ENCODE assay signal across 10 cellular contexts in the genomic region with DNA sequence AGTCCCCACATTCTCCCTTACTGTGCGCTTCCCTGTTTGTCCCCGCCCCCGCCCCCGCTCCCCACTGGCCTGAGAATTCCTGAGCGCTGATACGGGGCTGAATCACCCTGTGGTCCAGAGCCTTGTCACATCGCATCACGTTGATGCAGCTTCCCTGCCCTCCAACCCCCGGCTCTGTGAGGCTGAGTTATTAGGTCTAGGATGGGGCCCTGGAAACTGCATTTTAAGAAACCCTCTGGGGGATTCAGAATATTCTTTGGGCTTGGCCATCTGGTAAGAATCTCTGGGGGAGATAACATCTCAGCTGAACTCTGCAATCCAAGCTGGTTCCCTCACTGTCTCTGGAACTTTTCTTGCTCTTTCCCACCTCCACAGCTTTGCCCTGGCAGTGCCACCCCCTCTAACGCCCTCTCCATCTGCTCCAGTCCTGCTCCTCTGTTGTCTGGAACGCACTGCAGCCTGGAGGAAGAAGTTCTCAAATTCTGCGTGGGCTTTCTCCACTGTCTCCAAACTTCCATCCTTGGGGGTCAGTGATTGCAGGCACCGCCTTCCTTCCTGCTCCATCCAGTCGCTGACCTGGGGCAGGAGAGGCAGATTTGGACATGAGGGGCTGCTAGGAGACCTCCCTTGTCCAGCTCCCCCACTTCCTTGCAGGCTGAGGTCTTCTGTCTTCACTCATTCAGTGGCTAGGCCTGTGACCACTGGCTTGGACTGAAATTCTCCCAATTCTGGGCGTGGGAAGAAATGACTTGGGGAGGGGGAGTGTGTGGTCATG. TPM values are rescaled to one million over a fixed set of nuclear protein-coding genes. Genes with fewer than 3 reads are reported as not detected.
A peak's percentile ranks its signal among the peaks of the same experiment; 100 is the strongest.
DNase-seq lines count a peak whose midpoint lies in the region; ATAC-seq and TF ChIP-seq lines count a peak whose summit lies in the region.
"Had no signal": no experiment of that assay in that cellular context is flagged by ENCODE, and none has a peak within 500 bp of the region (broad histone marks: within the 10 kb centered on the region; RNA-seq: fewer than 3 reads in every experiment).

No MANE protein-coding gene starts in this region.

- peak overlapping the region; percentile 44; the same call in 1 of the 2 replicates for H3K4me3 ChIP-seq in PC-3 (ENCODE audit: low read length)
- no peak overlapping the region for H3K4me3 ChIP-seq in fibroblast of lung (replicated peaks in 1 of 4; ENCODE audit: control extremely low read depth in 1 of 4, insufficient read depth in 1 of 4, low read depth in 3 of 4, low read length in 4 of 4)
- H3K4me3 ChIP-seq in neural progenitor cell: no peak overlapping the region

- H3K9ac ChIP-seq in PC-3 (ENCODE audit: low read length) (peak overlapping the region; percentile 59), fibroblast of lung (ENCODE audit: insufficient read depth, low read length) (peak overlapping the region; percentile 58), neural progenitor cell (no peak overlapping the region)

- H3K4me3 Mint-ChIP-seq in neural progenitor cell: no peak overlapping the region
- H3K4me3 Mint-ChIP-seq: central memory CD8-positive, alpha-beta T cell had no signal

- TF ChIP-seq CTCF in PC-3 (conservative IDR thresholded peaks at IDR 0.05; ENCODE audit: low read depth, low read length) (no peak), fibroblast of lung (conservative IDR thresholded peaks at IDR 0.05 in 1 of 2, IDR thresholded peaks at IDR 0.05 in 1 of 2; ENCODE audit: low read depth in 1 of 2, low read length in 2 of 2) (no peak), neural progenitor cell (IDR thresholded peaks at IDR 0.05) (no peak)

- intact Hi-C loops in PC-3 (cut with micrococcal nuclease): loop anchor here (1.0 to 2.0 kb wide), 2 partner anchors 45 to 316 kb away; no protein-coding TSS in a partner anchor

- H3K27ac ChIP-seq in PC-3 (ENCODE audit: low read length) (peak overlapping the region; percentile 80), fibroblast of lung (ENCODE audit: insufficient read depth, low read length) (peak overlapping the region; percentile 93), neural progenitor cell (no peak overlapping the region)

- peaks cover 12% of the 10 kb centered on the region for H3K4me1 Mint-ChIP-seq in neural progenitor cell

- no peaks in the 10 kb centered on the region for H3K9me3 Mint-ChIP-seq in neural progenitor cell
- H3K9me3 Mint-ChIP-seq: central memory CD8-positive, alpha-beta T cell had no signal

- H3K27ac Mint-ChIP-seq in neural progenitor cell: no peak overlapping the region

- peak; percentile 54 for DNase-seq in COLO829 (ENCODE audit: low spot score)
- peak; percentile 93 for DNase-seq in PC-3
- DNase-seq in fibroblast of lung (ENCODE audit: low read depth in 2 of 2): peak; percentile 83 to 97
- DNase-seq in neural progenitor cell (ENCODE audit: low spot score): peak; percentile 27
- DNase-seq in foreskin melanocyte: no peak
- DNase-seq in NCI-H526 treated with DMSO at 0.1 percent for 48 hours (lab: John Stamatoyannopoulos, UW): no peak
- no peak for DNase-seq in stimulated activated naive CD4-positive, alpha-beta T cell treated with Interleukin-2 at 50 U/mL for 16 hours (lab: John Stamatoyannopoulos, UW)
- no peak for DNase-seq in GM19240 (ENCODE audit: insufficient read length, low spot score)
- DNase-seq: NCI-H1694 had no signal

- POLR2A ChIA-PET in PC-3 (lab: Charles Lee; ENCODE audit: unreplicated experiment): no interaction called here

- no peaks in the 10 kb centered on the region for H3K36me3 Mint-ChIP-seq in neural progenitor cell

- H3K36me3 ChIP-seq in PC-3 (ENCODE audit: low read depth, low read length): no peaks in the 10 kb centered on the region
- no peaks in the 10 kb centered on the region for H3K36me3 ChIP-seq in fibroblast of lung (ENCODE audit: control insufficient read depth, insufficient read depth, low read length)
- no peaks in the 10 kb centered on the region for H3K36me3 ChIP-seq in neural progenitor cell

- CTCF ChIA-PET in PC-3 (lab: Charles Lee): interaction anchor here (0.6 to 1.1 kb wide), 4 partner anchors 37 to 160 kb away, joined by 3 to 7 read pairs (median 4); no protein-coding TSS in a partner anchor

- H3K79me2 ChIP-seq in PC-3 (ENCODE audit: low read length): peaks cover 15% of the 10 kb centered on the region; the same call in 1 of the 2 replicates
- H3K79me2 ChIP-seq in fibroblast of lung (ENCODE audit: control insufficient read depth, insufficient read depth, low read length): no peaks in the 10 kb centered on the region
- H3K79me2 ChIP-seq in neural progenitor cell (ENCODE audit: low read depth): no peaks in the 10 kb centered on the region

- peak overlapping the region; percentile 76 for H3K4me2 ChIP-seq in PC-3 (ENCODE audit: low read length)
- H3K4me2 ChIP-seq in fibroblast of lung (ENCODE audit: extremely low read depth, insufficient read depth, low read length): peak overlapping the region; percentile 76
- no peak overlapping the region for H3K4me2 ChIP-seq in neural progenitor cell

- H3F3A ChIP-seq in PC-3 (ENCODE audit: low read length, unreplicated experiment): no peaks in the 10 kb centered on the region
- no peaks in the 10 kb centered on the region for H3F3A ChIP-seq in neural progenitor cell (ENCODE audit: low read depth)

- H3K9me3 ChIP-seq in PC-3 (ENCODE audit: low read length): no peaks in the 10 kb centered on the region
- H3K9me3 ChIP-seq in fibroblast of lung (ENCODE audit: control insufficient read depth, insufficient read depth, low read depth, low read length): no peaks in the 10 kb centered on the region
- H3K9me3 ChIP-seq in neural progenitor cell (ENCODE audit: low read depth): no peaks in the 10 kb centered on the region

- no peaks in the 10 kb centered on the region for H3K27me3 Mint-ChIP-seq in neural progenitor cell (ENCODE audit: insufficient read depth, low read depth)

- no peak overlapping the region for H2AFZ ChIP-seq in PC-3 (ENCODE audit: low read length)
- H2AFZ ChIP-seq in fibroblast of lung (ENCODE audit: low read length): no peak overlapping the region
- no peak overlapping the region for H2AFZ ChIP-seq in neural progenitor cell (replicated peaks)

- ATAC-seq in PC-3: peak; percentile 86

- BruUV-seq in PC-3 (replicated peaks; lab: Mats Ljungman, UMichigan): no TSS peak

- H3K27me3 ChIP-seq in PC-3 (ENCODE audit: low read length) (no peaks in the 10 kb centered on the region), fibroblast of lung (ENCODE audit: control insufficient read depth, insufficient read depth, low read length) (no peaks in the 10 kb centered on the region), neural progenitor cell (no peaks in the 10 kb centered on the region)

- H4K20me1 ChIP-seq in PC-3 (ENCODE audit: low read length) (no peaks in the 10 kb centered on the region), fibroblast of lung (ENCODE audit: control insufficient read depth, extremely low read depth, insufficient read depth, low read length) (no peaks in the 10 kb centered on the region), neural progenitor cell (ENCODE audit: low read depth) (no peaks in the 10 kb centered on the region)

- H3K9me2 ChIP-seq in PC-3 (replicated peaks; ENCODE audit: low read length): no peaks in the 10 kb centered on the region

- peaks cover 36% of the 10 kb centered on the region for H3K4me1 ChIP-seq in PC-3 (ENCODE audit: insufficient read depth, low read length)
- H3K4me1 ChIP-seq in fibroblast of lung (ENCODE audit: control insufficient read depth, extremely low read depth, insufficient read depth, low read length): peaks cover 22% of the 10 kb centered on the region
- H3K4me1 ChIP-seq in neural progenitor cell: no peaks in the 10 kb centered on the region

RNA-seq across cellular contexts. Expression of a gene that starts 42.6 kb away (rescaled TPM):
- total RNA-seq in PC-3 (2014; rRNA removed) (0.44 and 0.86 TPM in 2 replicates), fibroblast of lung (2.8 and 3.1 TPM in 2 replicates), neural progenitor cell (ENCODE audit: low replicate concordance) (0.22 TPM in 2 replicates)
- 0.60 and 1.4 TPM in 2 replicates for polyA plus RNA-seq in fibroblast of lung
- polyA plus RNA-seq in fibroblast of lung (2012): 1.2 and 2.8 TPM in 2 replicates
- 1.9 and 5.5 TPM in 2 replicates for polyA minus RNA-seq in fibroblast of lung (ENCODE audit: low replicate concordance)

RNA-seq across cellular contexts. Expression of a gene that starts 52.9 kb away (rescaled TPM):
- 583 and 773 TPM in 2 replicates for total RNA-seq in PC-3 (2014; rRNA removed)
- total RNA-seq in fibroblast of lung: 58.6 and 103 TPM in 2 replicates
- polyA plus RNA-seq in fibroblast of lung: 129 and 238 TPM in 2 replicates
- 135 and 254 TPM in 2 replicates for polyA plus RNA-seq in fibroblast of lung (2012)
- polyA minus RNA-seq in fibroblast of lung (ENCODE audit: low replicate concordance): 160 and 334 TPM in 2 replicates
- total RNA-seq in neural progenitor cell (ENCODE audit: low replicate concordance): 0.22 and 0.28 TPM in 2 replicates

Comparison
In these comparisons a context has a peak if more than half of its experiments do, and no peak if none do; other contexts are left out.
1. DNase-seq: peak in COLO829 (single experiment), PC-3 (single experiment), fibroblast of lung (2 of 2) and neural progenitor cell (single experiment); none in foreskin melanocyte (single experiment), NCI-H526 treated with DMSO at 0.1 percent for 48 hours (single experiment), stimulated activated naive CD4-positive, alpha-beta T cell treated with Interleukin-2 at 50 U/mL for 16 hours (single experiment) and GM19240 (single experiment).
2. RNA of a gene that starts 52.9 kb away (total RNA-seq): 583 to 773 TPM in PC-3 and 58.6 to 103 TPM in fibroblast of lung; 0.22 to 0.28 TPM in neural progenitor cell; every median in the first group is over 10 times any median in the second.